14 cellular contexts compared by ENCODE assay signal in the genomic region with DNA sequence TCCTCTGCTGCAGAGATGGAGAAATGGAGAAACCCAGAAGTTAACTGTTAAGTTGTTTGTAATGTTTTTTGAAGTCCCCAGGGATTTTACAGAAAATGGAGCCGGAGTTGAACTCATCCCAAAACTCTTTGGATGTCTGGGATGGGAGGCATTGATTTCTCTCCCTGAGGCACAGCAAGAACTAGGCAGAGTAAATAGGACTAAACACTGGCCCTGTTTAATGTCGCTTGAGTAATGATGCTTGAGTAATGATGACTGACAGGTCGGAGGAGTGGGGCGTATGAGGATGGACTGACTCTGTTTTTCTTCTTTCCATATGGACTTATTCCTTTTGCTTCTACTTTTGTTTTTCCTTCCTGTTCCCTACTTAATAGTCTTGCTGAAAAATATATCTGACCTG.
"Had no signal": no experiment of that assay in that cellular context is flagged by ENCODE, and none has a peak within 500 bp of the region (broad histone marks: within the 10 kb centered on the region; RNA-seq: fewer than 3 reads in every experiment).

No MANE protein-coding gene starts in this region.

- H3K27me3 ChIP-seq: neutrophil, transverse colon had no signal

- H3K9me3 ChIP-seq: neutrophil, transverse colon had no signal

- DNase-seq: activated CD4-positive, alpha-beta T cell treated with anti-CD3 and anti-CD28 coated beads, Interleukin-2, amount 10 ng/mL, durations not matched to agents 7 days and 5 days; activated CD4-positive, CD25-positive, alpha-beta regulatory T cell; activated CD8-positive, alpha-beta memory T cell treated with anti-CD3 and anti-CD28 coated beads for 24 hours; activated naive CD4-positive, alpha-beta T cell treated with anti-CD3 and anti-CD28 coated beads for 36 hours; activated naive CD8-positive, alpha-beta T cell treated with anti-CD3 and anti-CD28 coated beads, Interleukin-2, amount 50 U/mL, for 24 hours; aorta; dermis blood vessel endothelial cell; endodermal cell; erythroblast; naive thymus-derived CD4-positive, alpha-beta T cell; stimulated activated naive CD8-positive, alpha-beta T cell treated with anti-CD3 and anti-CD28 coated beads, Interleukin-15, Interleukin-2, amounts not matched to agents 100 U/mL and 50 U/mL, for 24 hours; transverse colon had no signal

- ATAC-seq: activated naive CD8-positive, alpha-beta T cell treated with anti-CD3 and anti-CD28 coated beads, Interleukin-2, amount 50 U/mL, for 24 hours; activated T-helper 17 cell treated with anti-CD3 and anti-CD28 coated beads, Interleukin-2, amount 50 U/mL, for 72 hours; naive thymus-derived CD4-positive, alpha-beta T cell; stimulated activated naive CD8-positive, alpha-beta T cell treated with anti-CD3 and anti-CD28 coated beads, Interleukin-15, Interleukin-2, amounts not matched to agents 100 U/mL and 50 U/mL, for 24 hours had no signal

- H3K36me3 ChIP-seq: neutrophil, transverse colon had no signal

- H3K4me3 ChIP-seq: transverse colon had no signal

- H3K27ac ChIP-seq: neutrophil had no signal
